ENCODE assay signal across 8 cellular contexts in the genomic region with DNA sequence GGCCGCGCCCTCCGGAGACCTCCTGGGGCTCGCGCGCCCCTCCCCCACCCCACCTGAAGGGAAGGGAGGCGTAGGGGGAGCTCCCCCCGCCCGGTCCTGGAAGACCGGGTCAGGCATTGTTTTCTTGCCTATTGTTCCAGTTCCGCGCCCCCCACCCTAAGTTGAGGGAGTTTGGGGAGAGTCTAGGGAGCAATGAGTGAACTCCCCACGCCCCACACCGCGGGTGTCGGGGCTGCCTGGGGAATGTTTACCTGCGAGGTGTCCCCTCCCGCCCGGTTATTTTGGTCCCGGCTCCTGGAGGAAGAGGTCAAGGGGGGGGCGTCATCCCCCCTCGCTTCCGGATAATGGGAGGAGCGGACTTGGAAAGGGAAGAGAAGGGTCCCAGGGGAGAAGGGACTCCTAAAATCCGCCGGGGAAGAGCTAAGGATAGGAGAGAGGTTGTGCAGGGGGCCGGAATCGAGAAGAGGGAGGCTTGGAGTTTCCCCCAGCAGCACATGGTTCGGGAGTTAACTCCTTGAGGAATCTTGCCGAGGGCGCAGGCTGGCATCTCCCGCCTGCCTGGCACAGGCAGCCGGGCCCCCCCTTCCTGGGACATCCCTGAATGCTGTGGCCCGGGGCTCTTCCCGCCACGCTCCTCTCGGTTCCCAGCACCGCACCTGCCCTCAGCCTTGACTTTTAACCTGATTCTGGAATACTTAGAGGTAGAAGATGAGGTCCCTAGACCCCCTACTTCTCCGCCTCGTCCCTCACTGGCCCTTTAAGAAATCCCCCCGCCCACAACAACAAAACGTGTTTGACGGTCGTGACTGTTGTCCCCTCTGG. TPM values are rescaled to one million over a fixed set of nuclear protein-coding genes. Genes with fewer than 3 reads are reported as not detected.
DNase-seq lines count a peak whose midpoint lies in the region; ATAC-seq lines count a peak whose summit lies in the region.

No MANE protein-coding gene starts in this region.

- H2BK120ac ChIP-seq in trophoblast cell (ENCODE audit: insufficient read depth, low read length, poor library complexity), result no peak overlapping the region

- peak overlapping the region; percentile 22 for H4K12ac ChIP-seq in trophoblast cell (ENCODE audit: low read depth, low read length)

- no peak overlapping the region for H2BK12ac ChIP-seq in trophoblast cell (ENCODE audit: low read length)

- peak overlapping the region; percentile 63 for H3K18ac ChIP-seq in trophoblast cell (ENCODE audit: low read length)

- no peak overlapping the region for H3K27ac ChIP-seq in trophoblast cell (ENCODE audit: low read depth, low read length)

- peaks cover 19 to 28% of the 10 kb centered on the region in 2 experiments for H3K4me1 ChIP-seq in trophoblast cell (ENCODE audit: control insufficient read depth in 1 of 2, insufficient read depth in 2 of 2, low read length in 2 of 2)

- peaks cover 28% of the 10 kb centered on the region for H3K79me1 ChIP-seq in trophoblast cell (ENCODE audit: low read length)

- H4K91ac ChIP-seq in trophoblast cell (ENCODE audit: low read depth, low read length), result peak overlapping the region; percentile 59

- H3K23ac ChIP-seq in trophoblast cell (ENCODE audit: low read length), result no peak overlapping the region

- intact Hi-C loops in Right ventricle myocardium inferior (cut with DNase I), result loop anchor here (5.0 kb wide), 1 partner anchor 91 kb away; the partner anchor contains the start of gene PIP4K2B

- no peak overlapping the region for H2BK5ac ChIP-seq in trophoblast cell (ENCODE audit: low read depth, low read length, poor library complexity)

- H3K36me3 Mint-ChIP-seq in activated naive CD4-positive, alpha-beta T cell treated with anti-CD3 and anti-CD28 coated beads, Interleukin-2, amount 50 U/mL, for 72 hours, result peaks cover 53 to 56% of the 10 kb centered on the region in 2 donors

- H3K36me3 ChIP-seq in trophoblast cell (ENCODE audit: control insufficient read depth in 1 of 2, insufficient read depth in 2 of 2, low read length in 2 of 2), result peaks cover 15% of the 10 kb centered on the region in 2 experiments

- H3K27me3 ChIP-seq in trophoblast cell (ENCODE audit: insufficient read depth, low read length), result no peaks in the 10 kb centered on the region

- no peaks in the 10 kb centered on the region for H3K9me3 Mint-ChIP-seq in activated naive CD4-positive, alpha-beta T cell treated with anti-CD3 and anti-CD28 coated beads, Interleukin-2, amount 50 U/mL, for 72 hours

- peak overlapping the region; percentile 56 for H3K9ac ChIP-seq in trophoblast cell (ENCODE audit: low read length)

- no peak overlapping the region for H3K4ac ChIP-seq in trophoblast cell (ENCODE audit: low read depth, low read length)

- peak overlapping the region; percentile 28 for H2AK5ac ChIP-seq in trophoblast cell (ENCODE audit: low read length)

- no peak for ATAC-seq in activated naive CD4-positive, alpha-beta T cell treated with anti-CD3 and anti-CD28 coated beads, Interleukin-2, amount 50 U/mL, for 72 hours
- ATAC-seq in Right ventricle myocardium inferior (no peak), GM19397 (IDR thresholded peaks at IDR 0.05; ENCODE audit: unreplicated experiment) (no peak)

- peak overlapping the region; percentile 14 for H4K8ac ChIP-seq in trophoblast cell (ENCODE audit: low read depth, low read length)

- peaks cover 6% of the 10 kb centered on the region for H3K79me2 ChIP-seq in trophoblast cell (ENCODE audit: control insufficient read depth, insufficient read depth, low read length, poor library complexity)

- DNase-seq in GM19238 (ENCODE audit: insufficient read length, low spot score) (peak; percentile 45), NCI-H82 (lab: John Stamatoyannopoulos, UW) (peak; percentile 95), Right ventricle myocardium inferior (ENCODE audit: missing footprints) (peak; percentile 84), trophoblast cell (peak in 1 of 2 donors; percentile 15), AML-193 (lab: John Stamatoyannopoulos, UW) (no peak), NCI-H2107 (lab: John Stamatoyannopoulos, UW) (no peak)
- DNase-seq in activated naive CD4-positive, alpha-beta T cell treated with anti-CD3 and anti-CD28 coated beads, Interleukin-2, amount 50 U/mL, for 72 hours (ENCODE audit: low spot score in 2 of 2), result no peak

- peak overlapping the region; percentile 76 for H3K4me3 ChIP-seq in trophoblast cell (ENCODE audit: low read depth, low read length)

- peak overlapping the region; percentile 94 to 98 for H3K27ac Mint-ChIP-seq in activated naive CD4-positive, alpha-beta T cell treated with anti-CD3 and anti-CD28 coated beads, Interleukin-2, amount 50 U/mL, for 72 hours

- H3K14ac ChIP-seq in trophoblast cell (ENCODE audit: low read length), result peak overlapping the region; percentile 53

- peak overlapping the region; percentile 37 for H2AFZ ChIP-seq in trophoblast cell (ENCODE audit: insufficient read depth, low read length, poor library complexity)

- no peaks in the 10 kb centered on the region for H3K9me3 ChIP-seq in trophoblast cell (ENCODE audit: insufficient read depth, low read depth, low read length)

- peak overlapping the region; percentile 85 for H3K4me2 ChIP-seq in trophoblast cell (ENCODE audit: low read length)

- WGBS in trophoblast cell (ENCODE audit: extremely low coverage, insufficient coverage, insufficient read length), result no CpG with 5 or more reads among the region's 44 CpGs

RNA-seq across cellular contexts. Expression of gene MLLT6, which starts 0.9 kb away (rescaled TPM):
- 100 to 1,000 TPM; 204 to 288 TPM for total RNA-seq in activated naive CD4-positive, alpha-beta T cell treated with anti-CD3 and anti-CD28 coated beads, Interleukin-2, amount 50 U/mL, for 72 hours
- 71.1 TPM for total RNA-seq in Right ventricle myocardium inferior
- 15.3 and 16.2 TPM in 2 replicates for polyA plus RNA-seq in trophoblast cell (2013)

RNA-seq across cellular contexts. Expression of gene CISD3, which starts 24.1 kb away (rescaled TPM):
- 10 to 100 TPM; 32.7 to 40.7 TPM for total RNA-seq in activated naive CD4-positive, alpha-beta T cell treated with anti-CD3 and anti-CD28 coated beads, Interleukin-2, amount 50 U/mL, for 72 hours
- total RNA-seq in Right ventricle myocardium inferior, result 84.7 TPM
- 7.1 and 7.8 TPM in 2 replicates for polyA plus RNA-seq in trophoblast cell (2013)

RNA-seq across cellular contexts. Expression of gene EPOP, which starts 31.3 kb away (rescaled TPM):
- 10 to 100 TPM; 27.5 to 31.3 TPM for total RNA-seq in activated naive CD4-positive, alpha-beta T cell treated with anti-CD3 and anti-CD28 coated beads, Interleukin-2, amount 50 U/mL, for 72 hours
- total RNA-seq in Right ventricle myocardium inferior, result 0.51 TPM
- 1.8 TPM in 2 replicates for polyA plus RNA-seq in trophoblast cell (2013)

RNA-seq across cellular contexts. Expression of gene PCGF2, which starts 42.1 kb away (rescaled TPM):
- 1 to 10 TPM; 3.1 to 6.9 TPM for total RNA-seq in activated naive CD4-positive, alpha-beta T cell treated with anti-CD3 and anti-CD28 coated beads, Interleukin-2, amount 50 U/mL, for 72 hours
- total RNA-seq in Right ventricle myocardium inferior, result 24.4 TPM
- polyA plus RNA-seq in trophoblast cell (2013), result 42.2 and 42.5 TPM in 2 replicates

RNA-seq across cellular contexts. Expression of gene PSMB3, which starts 46.5 kb away (rescaled TPM):
- 100 to 1,000 TPM; 339 to 405 TPM for total RNA-seq in activated naive CD4-positive, alpha-beta T cell treated with anti-CD3 and anti-CD28 coated beads, Interleukin-2, amount 50 U/mL, for 72 hours
- 175 TPM for total RNA-seq in Right ventricle myocardium inferior
- 299 and 301 TPM in 2 replicates for polyA plus RNA-seq in trophoblast cell (2013)

Comparison
In these comparisons a context has a peak if more than half of its experiments do, and no peak if none do; other contexts are left out.
1. DNase-seq: peak in GM19238 (single experiment), NCI-H82 (single experiment) and Right ventricle myocardium inferior (single experiment); none in activated naive CD4-positive, alpha-beta T cell treated with anti-CD3 and anti-CD28 coated beads, Interleukin-2, amount 50 U/mL, for 72 hours (0 of 2), AML-193 (0 of 2) and NCI-H2107 (single experiment).
2. RNA of gene EPOP, which starts 31.3 kb away (total RNA-seq): 27.5 to 31.3 TPM in activated naive CD4-positive, alpha-beta T cell treated with anti-CD3 and anti-CD28 coated beads, Interleukin-2, amount 50 U/mL, for 72 hours; 0.51 TPM in Right ventricle myocardium inferior (single experiment); every median in the first group is over 10 times any median in the second.